ENCODE assay signal across 22 cellular contexts in the genomic region with DNA sequence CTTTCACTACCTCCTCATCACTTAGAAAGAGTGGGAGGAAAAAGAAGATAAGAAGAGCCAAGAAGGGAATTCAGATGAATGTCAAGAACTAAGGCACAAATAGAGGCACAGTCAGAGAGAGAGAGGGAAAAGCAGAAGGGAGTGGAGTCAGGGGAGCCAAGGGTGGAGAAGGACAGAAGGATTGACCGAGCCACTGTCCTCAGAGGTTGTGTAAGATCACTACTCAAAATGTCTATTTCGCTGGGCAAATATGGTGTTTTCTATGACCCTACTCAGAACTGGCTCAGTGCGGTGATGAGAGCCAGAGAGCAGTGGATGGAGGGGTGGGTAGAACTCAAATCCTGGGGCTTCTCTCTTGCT.
DNase-seq lines count a peak whose midpoint lies in the region; ATAC-seq, FAIRE-seq and TF ChIP-seq lines count a peak whose summit lies in the region.
"Had no signal": no experiment of that assay in that cellular context is flagged by ENCODE, and none has a peak within 500 bp of the region (broad histone marks: within the 10 kb centered on the region; RNA-seq: fewer than 3 reads in every experiment).

No MANE protein-coding gene starts in this region.

- no peaks in the 10 kb centered on the region for H3K9me3 ChIP-seq in HepG2 (ENCODE audit: low read length)
- H3K9me3 ChIP-seq in right lobe of liver: no peaks in the 10 kb centered on the region
- no peaks in the 10 kb centered on the region for H3K9me3 ChIP-seq in adrenal gland (replicated peaks in 1 of 3)
- H3K9me3 ChIP-seq: BE2C had no signal

- H3K9ac ChIP-seq in HepG2 (ENCODE audit: insufficient read depth, low read depth, low read length): no peak overlapping the region

- no peaks in the 10 kb centered on the region for H4K20me1 ChIP-seq in HepG2 (ENCODE audit: insufficient read depth, low read length)

- H3K4me2 ChIP-seq in HepG2 (ENCODE audit: low read depth, low read length): no peak overlapping the region

- DNase-seq in HepG2 (ENCODE audit: low spot score) (no peak), right lobe of liver (no peak), dorsolateral prefrontal cortex (no peak), osteocyte (ENCODE audit: extremely low spot score, unreplicated experiment) (peak; percentile 68), adrenal gland (no peak), HuH-7.5 (ENCODE audit: low spot score) (no peak), DMS 273 (lab: John Stamatoyannopoulos, UW; ENCODE audit: unreplicated experiment) (no peak)
- DNase-seq: BE2C; C1 segment of cervical spinal cord; CD4-positive, CD25-positive, alpha-beta regulatory T cell; CD8-positive, alpha-beta memory T cell; COR-L47; DMS153; DMS79; GDM1; IMR-90 had no signal

- TF ChIP-seq EP300 in HepG2 (IDR thresholded peaks at IDR 0.05; ENCODE audit: low read depth in 2 of 2, low read length in 2 of 2): no peak
- TF ChIP-seq EP300 in HepG2 (CRISPR knock-in tag; IDR thresholded peaks at IDR 0.05; ENCODE audit: borderline replicate concordance): no peak

- CTCF ChIA-PET in HepG2 (lab: Yijun Ruan, JAX; ENCODE audit: low intra/inter-chr PET ratio, low total read pairs): no interaction called here

- no peak for FAIRE-seq in HepG2 (lab: Jason Lieb, UNC)
- FAIRE-seq: D721Med, GM12892, GM18507, H1, K562 had no signal

- 16% methylated on average over 3 of the region's 3 CpGs for WGBS in HepG2 (ENCODE audit: low lambda C conversion rate)
- WGBS in right lobe of liver (ENCODE audit: insufficient coverage, low coverage, low lambda C conversion rate, missing lambda C conversion rate): 67% methylated on average over 3 of the region's 3 CpGs
- WGBS in adrenal gland, 4 donors: 76 to 83% (median 81%) methylated on average over 3 of the region's 3 CpGs

- no peaks in the 10 kb centered on the region for H3K36me3 ChIP-seq in HepG2 (replicated peaks in 1 of 2; ENCODE audit: control insufficient read depth in 1 of 2, insufficient read depth in 2 of 2, low read length in 2 of 2)
- no peaks in the 10 kb centered on the region for H3K36me3 ChIP-seq in right lobe of liver
- H3K36me3 ChIP-seq in adrenal gland (replicated peaks in 1 of 2): no peaks in the 10 kb centered on the region
- H3K36me3 ChIP-seq: BE2C had no signal

- no peak for TF ChIP-seq RAD21 in HepG2 (CRISPR knock-in tag; IDR thresholded peaks at IDR 0.05)

- intact Hi-C loops in HepG2 (cut with micrococcal nuclease; ENCODE audit: unreplicated experiment): no loop called here
- intact Hi-C loops in right lobe of liver (cut with DNase I): no loop called here
- intact Hi-C loops in dorsolateral prefrontal cortex (cut with DNase I): no loop called here
- intact Hi-C loops in adrenal gland (cut with DNase I): loop anchor here in 1 of 2 donors (5.0 kb wide), 1 partner anchor 1108 kb away; no protein-coding TSS in a partner anchor

- TF ChIP-seq CTCF in HepG2 (CRISPR knock-in tag; IDR thresholded peaks at IDR 0.05): no peak
- no peak for TF ChIP-seq CTCF in right lobe of liver (IDR thresholded peaks at IDR 0.05)
- TF ChIP-seq CTCF in dorsolateral prefrontal cortex (IDR thresholded peaks at IDR 0.05 in 54 of 56, conservative IDR thresholded peaks at IDR 0.05 in 2 of 56; ENCODE audit: low read depth in 1 of 56, partially characterized antibody in 56 of 56): no peak
- TF ChIP-seq CTCF in osteocyte (IDR thresholded peaks at IDR 0.05): no peak
- no peak for TF ChIP-seq CTCF in adrenal gland (IDR thresholded peaks at IDR 0.05)

- H3K27me3 Mint-ChIP-seq in osteocyte (ENCODE audit: unreplicated experiment): no peaks in the 10 kb centered on the region
- H3K27me3 Mint-ChIP-seq: CD4-positive, CD25-positive, alpha-beta regulatory T cell had no signal

- no peaks in the 10 kb centered on the region for H3K9me3 Mint-ChIP-seq in osteocyte (ENCODE audit: unreplicated experiment)
- H3K9me3 Mint-ChIP-seq: CD4-positive, CD25-positive, alpha-beta regulatory T cell; CD8-positive, alpha-beta memory T cell; H9 had no signal

- POLR2A ChIA-PET in HepG2 (lab: Yijun Ruan, JAX): no interaction called here

- H3K36me3 Mint-ChIP-seq in osteocyte (ENCODE audit: unreplicated experiment): no peaks in the 10 kb centered on the region
- H3K36me3 Mint-ChIP-seq: CD4-positive, CD25-positive, alpha-beta regulatory T cell; CD8-positive, alpha-beta memory T cell had no signal

- no peak overlapping the region for H2AFZ ChIP-seq in HepG2 (ENCODE audit: low read length)

- H3K79me2 ChIP-seq in HepG2 (ENCODE audit: insufficient read depth, low read length): no peaks in the 10 kb centered on the region

- H3K27ac ChIP-seq in HepG2 (ENCODE audit: extremely low read length, insufficient read depth, low read length) (no peak overlapping the region), right lobe of liver (no peak overlapping the region), dorsolateral prefrontal cortex (peak overlapping the region in 33 of 59 donors; percentile 3 to 80 (median 33)), adrenal gland (no peak overlapping the region)

- H3K4me1 ChIP-seq in HepG2 (ENCODE audit: insufficient read depth, low read length) (peaks cover 8% of the 10 kb centered on the region), right lobe of liver (no peaks in the 10 kb centered on the region), adrenal gland (replicated peaks in 1 of 2) (no peaks in the 10 kb centered on the region)
- H3K4me1 ChIP-seq: BE2C had no signal

- in situ Hi-C loops in HepG2 (cut with HindIII; ENCODE audit: extremely low pct_ligation_motif_present, low pct_unique_long_range_greater_than_20kb): no loop called here

- H3K27me3 ChIP-seq in HepG2 (ENCODE audit: control insufficient read depth in 1 of 2, insufficient read depth in 2 of 2, low read length in 2 of 2) (peaks cover 3 to 24% of the 10 kb centered on the region in 2 experiments; a peak in 3 of 5 replicates), right lobe of liver (no peaks in the 10 kb centered on the region), dorsolateral prefrontal cortex (peaks cover 0 to 28% (median 0%) of the 10 kb centered on the region in 45 donors), adrenal gland (no peaks in the 10 kb centered on the region)
- H3K27me3 ChIP-seq: BE2C had no signal

- no TSS peak for BruUV-seq in HepG2 (replicated peaks; lab: Mats Ljungman, UMichigan)

- no peak overlapping the region for H3K4me3 Mint-ChIP-seq in osteocyte (ENCODE audit: unreplicated experiment)
- H3K4me3 Mint-ChIP-seq: CD4-positive, CD25-positive, alpha-beta regulatory T cell; CD8-positive, alpha-beta memory T cell; H9 had no signal

- H3K4me3 ChIP-seq in HepG2 (replicated peaks in 1 of 3; ENCODE audit: insufficient read depth in 1 of 3, low read depth in 2 of 3, low read length in 3 of 3) (no peak overlapping the region), right lobe of liver (no peak overlapping the region), dorsolateral prefrontal cortex (no peak overlapping the region), adrenal gland (no peak overlapping the region)
- H3K4me3 ChIP-seq: K562 had no signal

- ATAC-seq in HepG2: no peak
- ATAC-seq in right lobe of liver: no peak
- ATAC-seq: K562 had no signal

- H3K27ac Mint-ChIP-seq in osteocyte (ENCODE audit: unreplicated experiment): no peak overlapping the region
- H3K27ac Mint-ChIP-seq: CD4-positive, CD25-positive, alpha-beta regulatory T cell; CD8-positive, alpha-beta memory T cell; H9 had no signal

- no peak for TF ChIP-seq POLR2A in HepG2 (IDR thresholded peaks at IDR 0.05; ENCODE audit: insufficient read depth in 1 of 2, low read depth in 2 of 2, low read length in 2 of 2)
- TF ChIP-seq POLR2A in right lobe of liver (IDR thresholded peaks at IDR 0.05): no peak
- TF ChIP-seq POLR2A in adrenal gland (IDR thresholded peaks at IDR 0.05): no peak

- no peaks in the 10 kb centered on the region for H3K4me1 Mint-ChIP-seq in osteocyte (ENCODE audit: unreplicated experiment)
- H3K4me1 Mint-ChIP-seq: CD4-positive, CD25-positive, alpha-beta regulatory T cell; CD8-positive, alpha-beta memory T cell had no signal

TF ChIP-seq in HepG2, 621 proteins besides CTCF, POLR2A, EP300 and RAD21 (continues in another document):
- TF ChIP-seq ATF7 (IDR thresholded peaks at IDR 0.05): peak; percentile 55
- TF ChIP-seq ATF7 (CRISPR knock-in tag; IDR thresholded peaks at IDR 0.05): no peak
- TF ChIP-seq NR2C2 (CRISPR knock-in tag; IDR thresholded peaks at IDR 0.05; ENCODE audit: borderline replicate concordance): no peak
- 0 out of 2 replicates have a peak, but pooled peaks have one; percentile 14 for TF ChIP-seq RFX1 (IDR thresholded peaks at IDR 0.05)
- peak; percentile 33 for TF ChIP-seq RAD51 (IDR thresholded peaks at IDR 0.05; ENCODE audit: borderline replicate concordance)
- TF ChIP-seq, protein P1, sequence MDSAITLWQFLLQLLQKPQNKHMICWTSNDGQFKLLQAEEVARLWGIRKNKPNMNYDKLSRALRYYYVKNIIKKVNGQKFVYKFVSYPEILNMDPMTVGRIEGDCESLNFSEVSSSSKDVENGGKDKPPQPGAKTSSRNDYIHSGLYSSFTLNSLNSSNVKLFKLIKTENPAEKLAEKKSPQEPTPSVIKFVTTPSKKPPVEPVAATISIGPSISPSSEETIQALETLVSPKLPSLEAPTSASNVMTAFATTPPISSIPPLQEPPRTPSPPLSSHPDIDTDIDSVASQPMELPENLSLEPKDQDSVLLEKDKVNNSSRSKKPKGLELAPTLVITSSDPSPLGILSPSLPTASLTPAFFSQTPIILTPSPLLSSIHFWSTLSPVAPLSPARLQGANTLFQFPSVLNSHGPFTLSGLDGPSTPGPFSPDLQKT (CRISPR knock-in tag; IDR thresholded peaks at IDR 0.05; ENCODE audit: borderline replicate concordance): 0 out of 2 replicates have a peak, but pooled peaks have one; percentile 13
- TF ChIP-seq EHMT2 (IDR thresholded peaks at IDR 0.05; ENCODE audit: borderline replicate concordance, low read depth, low read length): no peak
- no peak for TF ChIP-seq RELA (CRISPR knock-in tag; IDR thresholded peaks at IDR 0.05)
- peak; percentile 54; the same call in 1 of the 2 replicates for TF ChIP-seq LCORL (IDR thresholded peaks at IDR 0.05)
- TF ChIP-seq LCORL (CRISPR knock-in tag; IDR thresholded peaks at IDR 0.05): no peak
- TF ChIP-seq, protein P2, sequence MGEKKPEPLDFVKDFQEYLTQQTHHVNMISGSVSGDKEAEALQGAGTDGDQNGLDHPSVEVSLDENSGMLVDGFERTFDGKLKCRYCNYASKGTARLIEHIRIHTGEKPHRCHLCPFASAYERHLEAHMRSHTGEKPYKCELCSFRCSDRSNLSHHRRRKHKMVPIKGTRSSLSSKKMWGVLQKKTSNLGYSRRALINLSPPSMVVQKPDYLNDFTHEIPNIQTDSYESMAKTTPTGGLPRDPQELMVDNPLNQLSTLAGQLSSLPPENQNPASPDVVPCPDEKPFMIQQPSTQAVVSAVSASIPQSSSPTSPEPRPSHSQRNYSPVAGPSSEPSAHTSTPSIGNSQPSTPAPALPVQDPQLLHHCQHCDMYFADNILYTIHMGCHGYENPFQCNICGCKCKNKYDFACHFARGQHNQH (CRISPR knock-in tag; IDR thresholded peaks at IDR 0.05): no peak

Comparison
In these comparisons a context has a peak if more than half of its experiments do, and no peak if none do; other contexts are left out.
1. H3K27ac ChIP-seq: peak in dorsolateral prefrontal cortex (33 of 59); none in HepG2 (single experiment), right lobe of liver (0 of 3) and adrenal gland (0 of 5).